In genomic region chr17:15945493-15946209, GRCh38 we compare ENCODE assay signal across 1 cellular context.
TF ChIP-seq lines count a peak whose summit lies in the region.

No MANE protein-coding gene starts in this region.

TF ChIP-seq in GM12878, 131 proteins besides CTCF, POLR2A, EP300 and RAD21:
- no peak for TF ChIP-seq ETV6 (conservative IDR thresholded peaks at IDR 0.05 in 1 of 2, IDR thresholded peaks at IDR 0.05 in 1 of 2; ENCODE audit: borderline replicate concordance in 1 of 2, low read depth in 1 of 2)
- peak; percentile 4 for TF ChIP-seq HDAC6 (IDR thresholded peaks at IDR 0.05; ENCODE audit: unreplicated experiment)
